In the genomic region with DNA sequence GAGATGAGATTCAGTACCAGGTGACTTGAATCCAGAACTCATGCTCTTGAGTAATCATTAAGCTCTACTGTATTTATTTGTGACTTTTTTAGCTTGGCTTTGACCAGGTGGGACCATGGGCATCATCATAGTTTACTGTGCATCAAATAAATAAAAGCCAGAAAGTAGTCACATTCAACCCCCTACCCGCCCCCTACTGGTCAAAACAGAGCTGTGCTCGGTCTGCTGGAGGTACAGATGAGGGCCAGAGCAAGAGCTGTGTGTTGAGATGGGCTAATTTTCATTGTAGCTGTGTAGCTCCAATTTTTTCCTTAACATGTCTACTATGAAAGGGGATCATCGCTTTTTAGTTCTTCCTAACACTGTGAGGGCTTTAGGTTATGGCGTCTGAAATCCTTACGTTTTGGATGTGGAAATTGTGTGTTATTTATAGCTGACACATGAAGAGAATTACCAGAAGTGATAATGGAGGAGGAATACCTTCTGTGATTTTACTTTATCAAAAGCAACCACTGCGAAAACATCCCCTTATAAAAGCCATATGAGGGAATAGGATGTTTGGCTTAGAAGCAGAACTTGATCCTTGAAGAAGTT, we compare ENCODE assay signal across 9 cellular contexts.
DNase-seq lines count a peak whose midpoint lies in the region; ATAC-seq, FAIRE-seq and TF ChIP-seq lines count a peak whose summit lies in the region.
"Had no signal": no experiment of that assay in that cellular context is flagged by ENCODE, and none has a peak within 500 bp of the region (broad histone marks: within the 10 kb centered on the region; RNA-seq: fewer than 3 reads in every experiment).

No MANE protein-coding gene starts in this region.

- no peak overlapping the region for H2BK120ac ChIP-seq in H1 (replicated peaks; ENCODE audit: low read depth, low read length)

- POLR2A ChIA-PET in H1 (lab: Charles Lee; ENCODE audit: partially characterized antibody), result no interaction called here

- ATAC-seq in GM18861 (IDR thresholded peaks at IDR 0.05; ENCODE audit: unreplicated experiment), result peak; percentile 64
- ATAC-seq: effector memory CD8-positive, alpha-beta T cell had no signal

- no peak overlapping the region for H3K27ac ChIP-seq in H1 (ENCODE audit: low read depth, low read length)

- H4K20me1 ChIP-seq in H1 (replicated peaks in 1 of 2; ENCODE audit: control insufficient read depth in 1 of 2, insufficient read depth in 2 of 2, low read length in 2 of 2), result peaks cover 3 to 6% of the 10 kb centered on the region in 2 experiments

- no peaks in the 10 kb centered on the region for H3K27me3 ChIP-seq in MG63
- H3K27me3 ChIP-seq in H1 (replicated peaks in 1 of 4; ENCODE audit: control insufficient read depth in 3 of 4, extremely low read depth in 1 of 4, insufficient read depth in 3 of 4, low read length in 3 of 4), result no peaks in the 10 kb centered on the region

- H3K36me3 ChIP-seq in MG63 (no peaks in the 10 kb centered on the region), H1 (ENCODE audit: control insufficient read depth in 2 of 4, insufficient read depth in 4 of 4, low read length in 3 of 4) (peaks cover 0 to 8% (median 0%) of the 10 kb centered on the region in 4 experiments; a peak in 1 of 8 replicates)

- H3K4me3 ChIP-seq in MG63 (no peak overlapping the region), H1 (ENCODE audit: extremely low read depth in 1 of 4, insufficient read depth in 2 of 4, low read depth in 3 of 4, low read length in 4 of 4) (no peak overlapping the region)

- no peak overlapping the region for H3K4me2 ChIP-seq in H1 (ENCODE audit: insufficient read depth in 1 of 2, low read depth in 2 of 2, low read length in 2 of 2)

- DNase-seq in AG08396 (ENCODE audit: low spot score) (peak; percentile 18), MG63 (peak; percentile 8), H1 (ENCODE audit: low read depth in 1 of 2, low spot score in 2 of 2) (peak in 1 of 2 experiments; percentile 73), NCI-H1048 (lab: John Stamatoyannopoulos, UW) (no peak), activated gamma-delta T cell treated with Interleukin-2 at 50 U/mL for 16 hours (no peak), NCI-H526 treated with DMSO at 0.1 percent for 48 hours (lab: John Stamatoyannopoulos, UW) (no peak)
- DNase-seq in stimulated activated CD4-positive, alpha-beta T cell treated with anti-CD3 and anti-CD28 coated beads, Interleukin-2, amount 100 ng/mL, for 48 hours, result peak; percentile 1 to 2

- no peak overlapping the region for H2BK5ac ChIP-seq in H1 (ENCODE audit: low read depth, low read length)

- no peak overlapping the region for H2AK5ac ChIP-seq in H1 (ENCODE audit: low read depth, low read length)

- no peak overlapping the region for H4K8ac ChIP-seq in H1 (ENCODE audit: extremely low read depth, insufficient read depth, low read length)

- H3K9me3 ChIP-seq in MG63, result no peaks in the 10 kb centered on the region
- peaks cover 0 to 3% of the 10 kb centered on the region in 2 experiments; a peak in 1 of 4 replicates for H3K9me3 ChIP-seq in H1 (ENCODE audit: insufficient read depth in 2 of 2, low read depth in 1 of 2, low read length in 1 of 2)

- CTCF ChIA-PET in H1 (lab: Charles Lee; ENCODE audit: partially characterized antibody), result interaction anchor here (0.5 to 3.6 kb wide), 51 partner anchors 9 to 1066 kb away, joined by 3 to 38 read pairs (median 4); no protein-coding TSS in a partner anchor

- H2BK20ac ChIP-seq in H1 (ENCODE audit: low read length), result no peak overlapping the region

- no peak overlapping the region for H2BK15ac ChIP-seq in H1 (ENCODE audit: low read length)

- no peak overlapping the region for H2AFZ ChIP-seq in H1 (ENCODE audit: low read length)

- peak; percentile 58 to 82 (median 74) for TF ChIP-seq CTCF in H1 (IDR thresholded peaks at IDR 0.05; ENCODE audit: control extremely low read depth in 1 of 3, insufficient read depth in 1 of 3, low read depth in 1 of 3, low read length in 3 of 3)

- H3K18ac ChIP-seq in H1 (ENCODE audit: extremely low read depth, low read length), result no peak overlapping the region

- H3K9ac ChIP-seq in H1 (replicated peaks in 1 of 4; ENCODE audit: extremely low read depth in 1 of 4, low read depth in 3 of 4, low read length in 3 of 4), result no peak overlapping the region

- no peak overlapping the region for H3K23ac ChIP-seq in H1 (ENCODE audit: insufficient read length)

- no peaks in the 10 kb centered on the region for H3K23me2 ChIP-seq in H1 (ENCODE audit: low read depth, low read length)

- H3K79me1 ChIP-seq in H1 (ENCODE audit: low read depth, low read length), result peaks cover 2% of the 10 kb centered on the region; the same call in 1 of the 2 replicates

- no peak for TF ChIP-seq EP300 in H1 (IDR thresholded peaks at IDR 0.05; ENCODE audit: borderline replicate concordance in 1 of 2, low read depth in 2 of 2, low read length in 2 of 2)

- no peak overlapping the region for H3K4ac ChIP-seq in H1 (replicated peaks; ENCODE audit: insufficient read length, low read depth, low read length)

- no peak overlapping the region for H4K91ac ChIP-seq in H1 (replicated peaks; ENCODE audit: insufficient read length, low read length)

- no peak overlapping the region for H2BK12ac ChIP-seq in H1 (ENCODE audit: low read depth, low read length)

- no peak overlapping the region for H4K5ac ChIP-seq in H1 (ENCODE audit: insufficient read length, low read depth, low read length)

- H3K79me2 ChIP-seq in H1 (ENCODE audit: control insufficient read depth in 1 of 2, insufficient read depth in 2 of 2, low read length in 2 of 2), result peaks cover 0 to 81% of the 10 kb centered on the region in 2 experiments; a peak in 3 of 4 replicates

- peak; percentile 43 to 71; a peak in 3 of 4 replicates for TF ChIP-seq RAD21 in H1 (IDR thresholded peaks at IDR 0.05 in 1 of 2, conservative IDR thresholded peaks at IDR 0.05 in 1 of 2; ENCODE audit: low read depth in 2 of 2, low read length in 2 of 2)

- peaks cover 0 to 12% (median 6%) of the 10 kb centered on the region in 4 experiments; a peak in 6 of 7 replicates for H3K4me1 ChIP-seq in H1 (replicated peaks in 1 of 4; ENCODE audit: control insufficient read depth in 3 of 4, insufficient read depth in 4 of 4, low read length in 3 of 4)

- H3K56ac ChIP-seq in H1 (replicated peaks; ENCODE audit: insufficient read length, low read depth, low read length), result no peak overlapping the region

- H3K14ac ChIP-seq in H1 (ENCODE audit: insufficient read length), result no peak overlapping the region

- WGBS in H1 (ENCODE audit: extremely low coverage in 1 of 2, insufficient coverage in 1 of 2, insufficient read length in 1 of 2, insufficient replicate concordance in 2 of 2, low coverage in 1 of 2, low lambda C conversion rate in 2 of 2, missing lambda C conversion rate in 1 of 2), 2 experiments, result 55% methylated on average over 6 of the region's 6 CpGs; no CpG with 5 or more reads in 1 of the 2 experiments

- peak; percentile 68 for FAIRE-seq in H1 (lab: Jason Lieb, UNC)

- no peak for TF ChIP-seq POLR2A in H1 (IDR thresholded peaks at IDR 0.05; ENCODE audit: control extremely low read depth in 1 of 2, low read depth in 2 of 2, low read length in 2 of 2)

TF ChIP-seq in H1, 55 proteins besides CTCF, POLR2A, EP300 and RAD21:
- no peak for TF ChIP-seq TAF1 (IDR thresholded peaks at IDR 0.05; ENCODE audit: low read depth, low read length)
- TF ChIP-seq, protein P1, sequence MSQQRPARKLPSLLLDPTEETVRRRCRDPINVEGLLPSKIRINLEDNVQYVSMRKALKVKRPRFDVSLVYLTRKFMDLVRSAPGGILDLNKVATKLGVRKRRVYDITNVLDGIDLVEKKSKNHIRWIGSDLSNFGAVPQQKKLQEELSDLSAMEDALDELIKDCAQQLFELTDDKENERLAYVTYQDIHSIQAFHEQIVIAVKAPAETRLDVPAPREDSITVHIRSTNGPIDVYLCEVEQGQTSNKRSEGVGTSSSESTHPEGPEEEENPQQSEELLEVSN (IDR thresholded peaks at IDR 0.05), result no peak
- TF ChIP-seq JUN (IDR thresholded peaks at IDR 0.05; ENCODE audit: low read depth, low read length), result no peak
- TF ChIP-seq CEBPB (IDR thresholded peaks at IDR 0.05; ENCODE audit: low read depth, low read length), result no peak
- no peak for TF ChIP-seq FOSL1 (IDR thresholded peaks at IDR 0.05; ENCODE audit: insufficient read depth, low read depth, low read length)
- no peak for TF ChIP-seq EGR1 (IDR thresholded peaks at IDR 0.05; ENCODE audit: borderline replicate concordance, low read depth, low read length)
- no peak for TF ChIP-seq NRF1 (IDR thresholded peaks at IDR 0.05; ENCODE audit: low read depth, low read length)
- no peak for TF ChIP-seq MAFK (IDR thresholded peaks at IDR 0.05; ENCODE audit: low read depth, low read length)
- TF ChIP-seq SIRT6 (IDR thresholded peaks at IDR 0.05; ENCODE audit: low read length), result no peak
- TF ChIP-seq GTF2F1 (IDR thresholded peaks at IDR 0.05; ENCODE audit: borderline replicate concordance, low read depth, low read length), result no peak
TF ChIP-seq in H1: peak in this region for 0.

Comparison
In these comparisons a context has a peak if more than half of its experiments do, and no peak if none do; other contexts are left out.
1. DNase-seq: peak in AG08396 (single experiment), MG63 (single experiment) and stimulated activated CD4-positive, alpha-beta T cell treated with anti-CD3 and anti-CD28 coated beads, Interleukin-2, amount 100 ng/mL, for 48 hours (2 of 2); none in NCI-H1048 (single experiment), activated gamma-delta T cell treated with Interleukin-2 at 50 U/mL for 16 hours (single experiment) and NCI-H526 treated with DMSO at 0.1 percent for 48 hours (single experiment).